Comparison of ENCODE assay signal across 22 cellular contexts in the genomic region with DNA sequence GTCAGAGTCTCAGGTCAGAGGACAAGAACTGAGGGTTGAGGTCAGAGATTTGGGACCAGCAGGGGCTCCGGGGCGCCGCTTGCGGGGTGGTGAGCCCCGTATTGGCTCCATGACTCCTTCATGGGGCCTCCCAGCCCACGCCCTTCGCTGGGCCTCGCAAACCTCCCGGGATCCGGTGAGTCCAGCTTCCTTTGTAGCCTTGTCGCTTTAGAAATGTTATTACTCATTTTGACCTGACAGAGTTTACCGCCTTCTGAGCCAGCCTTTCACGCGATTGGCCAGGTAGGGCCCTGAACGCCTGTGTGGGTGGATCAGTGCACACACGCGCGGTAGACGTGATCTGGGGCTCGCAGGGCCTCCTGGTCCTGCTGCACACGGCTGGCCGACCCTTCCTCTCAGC.
DNase-seq lines count a peak whose midpoint lies in the region; ATAC-seq and TF ChIP-seq lines count a peak whose summit lies in the region.
"Had no signal": no experiment of that assay in that cellular context is flagged by ENCODE, and none has a peak within 500 bp of the region (broad histone marks: within the 10 kb centered on the region; RNA-seq: fewer than 3 reads in every experiment).

No MANE protein-coding gene starts in this region.

- H3K9me3 Mint-ChIP-seq in GM23338, result no peaks in the 10 kb centered on the region; the same call in 1 of the 3 replicates

- no peak overlapping the region for H3K4me3 Mint-ChIP-seq in GM23338
- H3K4me3 Mint-ChIP-seq: IgD-negative memory B cell, T-helper 17 cell had no signal

- H3K36me3 ChIP-seq in BLaER1 (no peaks in the 10 kb centered on the region), GM23338 (ENCODE audit: insufficient read depth) (no peaks in the 10 kb centered on the region), SJCRH30 (no peaks in the 10 kb centered on the region)
- H3K36me3 ChIP-seq: adrenal gland, neutrophil, upper lobe of left lung had no signal

- no peak overlapping the region for H3K27ac Mint-ChIP-seq in GM23338
- H3K27ac Mint-ChIP-seq: IgD-negative memory B cell, T-helper 17 cell had no signal

- no peaks in the 10 kb centered on the region for H3K27me3 ChIP-seq in BLaER1
- H3K27me3 ChIP-seq in GM23338 (ENCODE audit: insufficient read depth), result no peaks in the 10 kb centered on the region
- H3K27me3 ChIP-seq in SJCRH30, result no peaks in the 10 kb centered on the region
- H3K27me3 ChIP-seq: adrenal gland, neutrophil, upper lobe of left lung had no signal

- H3K27ac ChIP-seq in BLaER1 (0 out of 2 replicates have a peak overlapping the region, but pooled peaks have one; percentile 18), GM23338 (ENCODE audit: low read depth) (no peak overlapping the region), SJCRH30 (no peak overlapping the region)
- H3K27ac ChIP-seq: neutrophil had no signal

- peaks cover 6% of the 10 kb centered on the region; the same call in 1 of the 2 replicates for H3K9me2 ChIP-seq in GM23338 (ENCODE audit: insufficient read depth)

- no peaks in the 10 kb centered on the region for H3K79me2 ChIP-seq in GM23338 (replicated peaks; ENCODE audit: insufficient read depth)

- H3K4me1 Mint-ChIP-seq in GM23338, result peaks cover 21% of the 10 kb centered on the region
- H3K4me1 Mint-ChIP-seq: T-helper 17 cell had no signal

- H3K9me3 ChIP-seq in BLaER1, result 0 out of 2 replicates have a peak, but pooled peaks cover 8% of the 10 kb centered on the region
- H3K9me3 ChIP-seq in SJCRH30 (replicated peaks), result no peaks in the 10 kb centered on the region
- H3K9me3 ChIP-seq: adrenal gland, neutrophil, upper lobe of left lung had no signal

- H3K27me3 Mint-ChIP-seq in GM23338 (ENCODE audit: insufficient read depth, low read depth, poor library complexity), result peaks cover 13% of the 10 kb centered on the region

- H3K4me1 ChIP-seq in BLaER1 (peaks cover 38% of the 10 kb centered on the region), GM23338 (ENCODE audit: insufficient read depth) (no peaks in the 10 kb centered on the region), SJCRH30 (peaks cover 4% of the 10 kb centered on the region; the same call in 1 of the 2 replicates)
- H3K4me1 ChIP-seq: adrenal gland had no signal

- no peaks in the 10 kb centered on the region for H4K20me1 ChIP-seq in BLaER1
- H4K20me1 ChIP-seq in GM23338 (replicated peaks; ENCODE audit: insufficient read depth), result no peaks in the 10 kb centered on the region

- no peaks in the 10 kb centered on the region; the same call in 2 of the 3 replicates for H3K36me3 Mint-ChIP-seq in GM23338 (ENCODE audit: low read depth)
- H3K36me3 Mint-ChIP-seq: IgD-negative memory B cell had no signal

- no peak overlapping the region for H3K4me3 ChIP-seq in BLaER1
- H3K4me3 ChIP-seq in GM23338, result no peak overlapping the region
- no peak overlapping the region for H3K4me3 ChIP-seq in SJCRH30
- H3K4me3 ChIP-seq: adrenal gland, upper lobe of left lung had no signal

- TF ChIP-seq CTCF in GM23338 (conservative IDR thresholded peaks at IDR 0.05; ENCODE audit: low read depth in 2 of 2), result no peak

- H3K4me2 ChIP-seq in BLaER1 (no peak overlapping the region), GM23338 (no peak overlapping the region)

- no peaks in the 10 kb centered on the region for H3F3A ChIP-seq in GM23338 (replicated peaks; ENCODE audit: low read depth)

- DNase-seq in GM23338 (ENCODE audit: low spot score), result no peak
- DNase-seq in SHP77 (lab: John Stamatoyannopoulos, UW), result peak; percentile 67 to 89
- peak; percentile 83 for DNase-seq in left kidney (ENCODE audit: low read depth, low spot score)
- DNase-seq in inferior parietal cortex (ENCODE audit: extremely low spot score), result no peak
- DNase-seq in cerebellum (ENCODE audit: low spot score), result no peak
- no peak for DNase-seq in SJCRH30
- no peak for DNase-seq in cortex of kidney (lab: John Stamatoyannopoulos, UW)
- DNase-seq: activated CD4-positive, alpha-beta T cell treated with anti-CD3 and anti-CD28 coated beads for 48 hours; activated naive CD4-positive, alpha-beta T cell; activated T-cell treated with anti-CD3 and anti-CD28 coated beads, Interleukin-2, amount 50 U/mL, for 48 hours; DND-41; kidney glomerular epithelial cell; NCI-H1930; NCI-H446 treated with DMSO at 0.1 percent for 48 hours; small intestine; stimulated activated CD4-positive, alpha-beta T cell treated with anti-CD3 and anti-CD28 coated beads, Interleukin-1b, Interleukin-23, amount 100 ng/mL, for 48 hours; T-helper 17 cell had no signal

- H2AFZ ChIP-seq in GM23338, result peak overlapping the region; percentile 47; the same call in 1 of the 2 replicates

- H3K9ac ChIP-seq in BLaER1, result no peak overlapping the region

- no peak for ATAC-seq in GM23338
- ATAC-seq: T-helper 17 cell had no signal

TF ChIP-seq in GM23338, 12 proteins besides CTCF, POLR2A, EP300 and RAD21:
- TF ChIP-seq, protein P1, sequence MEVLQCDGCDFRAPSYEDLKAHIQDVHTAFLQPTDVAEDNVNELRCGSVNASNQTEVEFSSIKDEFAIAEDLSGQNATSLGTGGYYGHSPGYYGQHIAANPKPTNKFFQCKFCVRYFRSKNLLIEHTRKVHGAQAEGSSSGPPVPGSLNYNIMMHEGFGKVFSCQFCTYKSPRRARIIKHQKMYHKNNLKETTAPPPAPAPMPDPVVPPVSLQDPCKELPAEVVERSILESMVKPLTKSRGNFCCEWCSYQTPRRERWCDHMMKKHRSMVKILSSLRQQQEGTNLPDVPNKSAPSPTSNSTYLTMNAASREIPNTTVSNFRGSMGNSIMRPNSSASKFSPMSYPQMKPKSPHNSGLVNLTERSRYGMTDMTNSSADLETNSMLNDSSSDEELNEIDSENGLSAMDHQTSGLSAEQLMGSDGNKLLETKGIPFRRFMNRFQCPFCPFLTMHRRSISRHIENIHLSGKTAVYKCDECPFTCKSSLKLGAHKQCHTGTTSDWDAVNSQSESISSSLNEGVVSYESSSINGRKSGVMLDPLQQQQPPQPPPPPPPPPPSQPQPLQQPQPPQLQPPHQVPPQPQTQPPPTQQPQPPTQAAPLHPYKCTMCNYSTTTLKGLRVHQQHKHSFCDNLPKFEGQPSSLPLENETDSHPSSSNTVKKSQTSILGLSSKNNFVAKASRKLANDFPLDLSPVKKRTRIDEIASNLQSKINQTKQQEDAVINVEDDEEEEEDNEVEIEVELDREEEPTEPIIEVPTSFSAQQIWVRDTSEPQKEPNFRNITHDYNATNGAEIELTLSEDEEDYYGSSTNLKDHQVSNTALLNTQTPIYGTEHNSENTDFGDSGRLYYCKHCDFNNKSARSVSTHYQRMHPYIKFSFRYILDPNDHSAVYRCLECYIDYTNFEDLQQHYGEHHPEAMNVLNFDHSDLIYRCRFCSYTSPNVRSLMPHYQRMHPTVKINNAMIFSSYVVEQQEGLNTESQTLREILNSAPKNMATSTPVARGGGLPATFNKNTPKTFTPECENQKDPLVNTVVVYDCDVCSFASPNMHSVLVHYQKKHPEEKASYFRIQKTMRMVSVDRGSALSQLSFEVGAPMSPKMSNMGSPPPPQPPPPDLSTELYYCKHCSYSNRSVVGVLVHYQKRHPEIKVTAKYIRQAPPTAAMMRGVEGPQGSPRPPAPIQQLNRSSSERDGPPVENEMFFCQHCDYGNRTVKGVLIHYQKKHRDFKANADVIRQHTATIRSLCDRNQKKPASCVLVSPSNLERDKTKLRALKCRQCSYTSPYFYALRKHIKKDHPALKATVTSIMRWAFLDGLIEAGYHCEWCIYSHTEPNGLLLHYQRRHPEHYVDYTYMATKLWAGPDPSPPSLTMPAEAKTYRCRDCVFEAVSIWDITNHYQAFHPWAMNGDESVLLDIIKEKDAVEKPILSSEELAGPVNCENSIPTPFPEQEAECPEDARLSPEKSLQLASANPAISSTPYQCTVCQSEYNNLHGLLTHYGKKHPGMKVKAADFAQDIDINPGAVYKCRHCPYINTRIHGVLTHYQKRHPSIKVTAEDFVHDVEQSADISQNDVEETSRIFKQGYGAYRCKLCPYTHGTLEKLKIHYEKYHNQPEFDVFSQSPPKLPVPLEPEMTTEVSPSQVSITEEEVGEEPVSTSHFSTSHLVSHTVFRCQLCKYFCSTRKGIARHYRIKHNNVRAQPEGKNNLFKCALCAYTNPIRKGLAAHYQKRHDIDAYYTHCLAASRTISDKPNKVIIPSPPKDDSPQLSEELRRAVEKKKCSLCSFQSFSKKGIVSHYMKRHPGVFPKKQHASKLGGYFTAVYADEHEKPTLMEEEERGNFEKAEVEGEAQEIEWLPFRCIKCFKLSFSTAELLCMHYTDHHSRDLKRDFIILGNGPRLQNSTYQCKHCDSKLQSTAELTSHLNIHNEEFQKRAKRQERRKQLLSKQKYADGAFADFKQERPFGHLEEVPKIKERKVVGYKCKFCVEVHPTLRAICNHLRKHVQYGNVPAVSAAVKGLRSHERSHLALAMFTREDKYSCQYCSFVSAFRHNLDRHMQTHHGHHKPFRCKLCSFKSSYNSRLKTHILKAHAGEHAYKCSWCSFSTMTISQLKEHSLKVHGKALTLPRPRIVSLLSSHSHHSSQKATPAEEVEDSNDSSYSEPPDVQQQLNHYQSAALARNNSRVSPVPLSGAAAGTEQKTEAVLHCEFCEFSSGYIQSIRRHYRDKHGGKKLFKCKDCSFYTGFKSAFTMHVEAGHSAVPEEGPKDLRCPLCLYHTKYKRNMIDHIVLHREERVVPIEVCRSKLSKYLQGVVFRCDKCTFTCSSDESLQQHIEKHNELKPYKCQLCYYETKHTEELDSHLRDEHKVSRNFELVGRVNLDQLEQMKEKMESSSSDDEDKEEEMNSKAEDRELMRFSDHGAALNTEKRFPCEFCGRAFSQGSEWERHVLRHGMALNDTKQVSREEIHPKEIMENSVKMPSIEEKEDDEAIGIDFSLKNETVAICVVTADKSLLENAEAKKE (CRISPR knock-in tag; IDR thresholded peaks at IDR 0.05), result no peak
- TF ChIP-seq ZNF331 (CRISPR knock-in tag; IDR thresholded peaks at IDR 0.05; ENCODE audit: low read depth), result no peak

Comparison
In these comparisons a context has a peak if more than half of its experiments do, and no peak if none do; other contexts are left out.
1. DNase-seq: peak in SHP77 (2 of 2) and left kidney (single experiment); none in GM23338 (single experiment), inferior parietal cortex (single experiment), cerebellum (single experiment), SJCRH30 (0 of 2) and cortex of kidney (single experiment).